Comparison of ENCODE assay signal across 8 cellular contexts in genomic region chr2:234981197-234982095, GRCh38. TPM values are rescaled to one million over a fixed set of nuclear protein-coding genes. Genes with fewer than 3 reads are reported as not detected.
A peak's percentile ranks its signal among the peaks of the same experiment; 100 is the strongest.
DNase-seq lines count a peak whose midpoint lies in the region; ATAC-seq and TF ChIP-seq lines count a peak whose summit lies in the region.

No MANE protein-coding gene starts in this region.

- H3K36me3 ChIP-seq in SK-N-SH (replicated peaks in 1 of 2; ENCODE audit: control insufficient read depth in 1 of 2, insufficient read depth in 2 of 2, low read length in 1 of 2) (peaks cover 4 to 12% of the 10 kb centered on the region in 2 experiments), cardiac muscle cell (no peaks in the 10 kb centered on the region)

- no peaks in the 10 kb centered on the region for H3K9me2 ChIP-seq in SK-N-SH

- TF ChIP-seq CTCF in SK-N-SH (IDR thresholded peaks at IDR 0.05) (no peak), cardiac muscle cell (IDR thresholded peaks at IDR 0.05; ENCODE audit: low read depth, low read length) (peak; percentile 40), retinal pigment epithelial cell (conservative IDR thresholded peaks at IDR 0.05; ENCODE audit: low read depth, low read length) (peak; percentile 28)

- peaks cover 93% of the 10 kb centered on the region for H3K79me2 ChIP-seq in SK-N-SH (ENCODE audit: insufficient read depth)

- DNase-seq in GM04504 (ENCODE audit: low read depth) (peak; percentile 99), SK-N-SH (peak; percentile 58), cardiac muscle cell (ENCODE audit: low read depth in 1 of 2, low spot score in 1 of 2) (peak; percentile 90 to 99), retinal pigment epithelial cell (ENCODE audit: low read depth) (peak; percentile 97), SIG-M5 (lab: John Stamatoyannopoulos, UW) (no peak)

- peaks cover 31% of the 10 kb centered on the region for H3F3A ChIP-seq in SK-N-SH (replicated peaks; ENCODE audit: insufficient read depth)

- peak; percentile 78 to 100 for TF ChIP-seq EP300 in SK-N-SH (IDR thresholded peaks at IDR 0.05; ENCODE audit: borderline replicate concordance in 1 of 2, low read depth in 1 of 2, low read length in 1 of 2)

- H3K27ac ChIP-seq in SK-N-SH (ENCODE audit: low read depth in 2 of 2, low read length in 1 of 2) (peak overlapping the region; percentile 78 to 96), cardiac muscle cell (peak overlapping the region; percentile 98)

- no peak overlapping the region for H2AFZ ChIP-seq in SK-N-SH (ENCODE audit: low read depth)

- ATAC-seq in HG03520 (IDR thresholded peaks at IDR 0.05; ENCODE audit: unreplicated experiment) = no peak
- no peak for ATAC-seq in GM19324 (IDR thresholded peaks at IDR 0.05; ENCODE audit: low FRiP score, unreplicated experiment)
- no peak for ATAC-seq in HG02798 (IDR thresholded peaks at IDR 0.05; ENCODE audit: poor library complexity, unreplicated experiment)

- H3K4me2 ChIP-seq in SK-N-SH = peak overlapping the region; percentile 80

- peak overlapping the region; percentile 72 for H3K9ac ChIP-seq in SK-N-SH

- POLR2A ChIA-PET in SK-N-SH (lab: Yijun Ruan, JAX) = interaction anchor here (0.6 kb wide), 1 partner anchor 771 kb away, joined by 3 read pairs; no protein-coding TSS in a partner anchor

- H3K9me3 ChIP-seq in SK-N-SH (no peaks in the 10 kb centered on the region), cardiac muscle cell (ENCODE audit: low read depth) (no peaks in the 10 kb centered on the region)

- CTCF ChIA-PET in SK-N-SH (lab: Yijun Ruan, JAX) = interaction anchor here (0.8 to 2.0 kb wide), 3 partner anchors 10 to 126 kb away, joined by 3 to 8 read pairs (median 4); no protein-coding TSS in a partner anchor

- 25% methylated on average over 26 of the region's 26 CpGs for WGBS in SK-N-SH (ENCODE audit: low lambda C conversion rate)

- H3K4me1 ChIP-seq in SK-N-SH (ENCODE audit: control insufficient read depth in 1 of 2, insufficient read depth in 2 of 2, low read depth in 1 of 2, low read length in 1 of 2) (peaks cover 31 to 46% of the 10 kb centered on the region in 2 experiments; a peak in 3 of 4 replicates), cardiac muscle cell (ENCODE audit: low read depth) (peaks cover 41% of the 10 kb centered on the region)

- no peaks in the 10 kb centered on the region for H3K27me3 ChIP-seq in SK-N-SH (ENCODE audit: insufficient read depth)
- no peaks in the 10 kb centered on the region for H3K27me3 ChIP-seq in cardiac muscle cell

- no peak; the same call in 1 of the 2 replicates for TF ChIP-seq RAD21 in SK-N-SH (IDR thresholded peaks at IDR 0.05; ENCODE audit: low read length)

- no peaks in the 10 kb centered on the region for H4K20me1 ChIP-seq in SK-N-SH (ENCODE audit: insufficient read depth)

- H3K4me3 ChIP-seq in SK-N-SH (ENCODE audit: low read depth in 2 of 2, low read length in 1 of 2) (peak overlapping the region; percentile 12 to 38; a peak in 3 of 4 replicates), cardiac muscle cell (no peak overlapping the region), retinal pigment epithelial cell (ENCODE audit: low read length) (peak overlapping the region; percentile 19)

TF ChIP-seq in SK-N-SH, 30 proteins besides CTCF, POLR2A, EP300 and RAD21 (continues in another document):
- TF ChIP-seq FOSL2 (IDR thresholded peaks at IDR 0.05; ENCODE audit: borderline replicate concordance, low read depth) = peak; percentile 99
- TF ChIP-seq POLR2AphosphoS5 (IDR thresholded peaks at IDR 0.05; ENCODE audit: low read depth, low read length) = peak; percentile 92
- TF ChIP-seq NFIC (IDR thresholded peaks at IDR 0.05; ENCODE audit: borderline replicate concordance) = peak; percentile 98
- TF ChIP-seq FOXM1 (IDR thresholded peaks at IDR 0.05; ENCODE audit: low read depth) = peak; percentile 96
- peak; percentile 100 for TF ChIP-seq TCF12 (IDR thresholded peaks at IDR 0.05)
- no peak for TF ChIP-seq RFX5 (IDR thresholded peaks at IDR 0.05; ENCODE audit: low read length)
- TF ChIP-seq TEAD4 (IDR thresholded peaks at IDR 0.05; ENCODE audit: borderline replicate concordance, insufficient read depth) = peak; percentile 100
- TF ChIP-seq RXRA (IDR thresholded peaks at IDR 0.05; ENCODE audit: borderline replicate concordance, low read depth) = peak; percentile 98
- TF ChIP-seq, protein P1, sequence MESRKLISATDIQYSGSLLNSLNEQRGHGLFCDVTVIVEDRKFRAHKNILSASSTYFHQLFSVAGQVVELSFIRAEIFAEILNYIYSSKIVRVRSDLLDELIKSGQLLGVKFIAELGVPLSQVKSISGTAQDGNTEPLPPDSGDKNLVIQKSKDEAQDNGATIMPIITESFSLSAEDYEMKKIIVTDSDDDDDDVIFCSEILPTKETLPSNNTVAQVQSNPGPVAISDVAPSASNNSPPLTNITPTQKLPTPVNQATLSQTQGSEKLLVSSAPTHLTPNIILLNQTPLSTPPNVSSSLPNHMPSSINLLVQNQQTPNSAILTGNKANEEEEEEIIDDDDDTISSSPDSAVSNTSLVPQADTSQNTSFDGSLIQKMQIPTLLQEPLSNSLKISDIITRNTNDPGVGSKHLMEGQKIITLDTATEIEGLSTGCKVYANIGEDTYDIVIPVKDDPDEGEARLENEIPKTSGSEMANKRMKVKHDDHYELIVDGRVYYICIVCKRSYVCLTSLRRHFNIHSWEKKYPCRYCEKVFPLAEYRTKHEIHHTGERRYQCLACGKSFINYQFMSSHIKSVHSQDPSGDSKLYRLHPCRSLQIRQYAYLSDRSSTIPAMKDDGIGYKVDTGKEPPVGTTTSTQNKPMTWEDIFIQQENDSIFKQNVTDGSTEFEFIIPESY (IDR thresholded peaks at IDR 0.05; ENCODE audit: borderline replicate concordance, low read depth) = peak; percentile 89
- TF ChIP-seq MEF2A (IDR thresholded peaks at IDR 0.05; ENCODE audit: borderline replicate concordance, low read depth) = peak; percentile 99
- peak; percentile 98 for TF ChIP-seq JUND (IDR thresholded peaks at IDR 0.05)
- TF ChIP-seq GATA2 (CRISPR knock-in tag; IDR thresholded peaks at IDR 0.05) = no peak
- peak; percentile 95 for TF ChIP-seq PBX3 (IDR thresholded peaks at IDR 0.05)
- TF ChIP-seq CHD2 (IDR thresholded peaks at IDR 0.05; ENCODE audit: low read length, partially characterized antibody) = no peak
- TF ChIP-seq, protein P2, sequence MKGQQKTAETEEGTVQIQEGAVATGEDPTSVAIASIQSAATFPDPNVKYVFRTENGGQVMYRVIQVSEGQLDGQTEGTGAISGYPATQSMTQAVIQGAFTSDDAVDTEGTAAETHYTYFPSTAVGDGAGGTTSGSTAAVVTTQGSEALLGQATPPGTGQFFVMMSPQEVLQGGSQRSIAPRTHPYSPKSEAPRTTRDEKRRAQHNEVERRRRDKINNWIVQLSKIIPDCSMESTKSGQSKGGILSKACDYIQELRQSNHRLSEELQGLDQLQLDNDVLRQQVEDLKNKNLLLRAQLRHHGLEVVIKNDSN (IDR thresholded peaks at IDR 0.05; ENCODE audit: borderline replicate concordance, low read depth) = peak; percentile 49; the same call in 1 of the 2 replicates
- TF ChIP-seq, protein P3, sequence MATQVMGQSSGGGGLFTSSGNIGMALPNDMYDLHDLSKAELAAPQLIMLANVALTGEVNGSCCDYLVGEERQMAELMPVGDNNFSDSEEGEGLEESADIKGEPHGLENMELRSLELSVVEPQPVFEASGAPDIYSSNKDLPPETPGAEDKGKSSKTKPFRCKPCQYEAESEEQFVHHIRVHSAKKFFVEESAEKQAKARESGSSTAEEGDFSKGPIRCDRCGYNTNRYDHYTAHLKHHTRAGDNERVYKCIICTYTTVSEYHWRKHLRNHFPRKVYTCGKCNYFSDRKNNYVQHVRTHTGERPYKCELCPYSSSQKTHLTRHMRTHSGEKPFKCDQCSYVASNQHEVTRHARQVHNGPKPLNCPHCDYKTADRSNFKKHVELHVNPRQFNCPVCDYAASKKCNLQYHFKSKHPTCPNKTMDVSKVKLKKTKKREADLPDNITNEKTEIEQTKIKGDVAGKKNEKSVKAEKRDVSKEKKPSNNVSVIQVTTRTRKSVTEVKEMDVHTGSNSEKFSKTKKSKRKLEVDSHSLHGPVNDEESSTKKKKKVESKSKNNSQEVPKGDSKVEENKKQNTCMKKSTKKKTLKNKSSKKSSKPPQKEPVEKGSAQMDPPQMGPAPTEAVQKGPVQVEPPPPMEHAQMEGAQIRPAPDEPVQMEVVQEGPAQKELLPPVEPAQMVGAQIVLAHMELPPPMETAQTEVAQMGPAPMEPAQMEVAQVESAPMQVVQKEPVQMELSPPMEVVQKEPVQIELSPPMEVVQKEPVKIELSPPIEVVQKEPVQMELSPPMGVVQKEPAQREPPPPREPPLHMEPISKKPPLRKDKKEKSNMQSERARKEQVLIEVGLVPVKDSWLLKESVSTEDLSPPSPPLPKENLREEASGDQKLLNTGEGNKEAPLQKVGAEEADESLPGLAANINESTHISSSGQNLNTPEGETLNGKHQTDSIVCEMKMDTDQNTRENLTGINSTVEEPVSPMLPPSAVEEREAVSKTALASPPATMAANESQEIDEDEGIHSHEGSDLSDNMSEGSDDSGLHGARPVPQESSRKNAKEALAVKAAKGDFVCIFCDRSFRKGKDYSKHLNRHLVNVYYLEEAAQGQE (IDR thresholded peaks at IDR 0.05; ENCODE audit: low read depth, low read length) = no peak; the same call in 1 of the 2 replicates
- TF ChIP-seq EZH2phosphoT487 (IDR thresholded peaks at IDR 0.05; ENCODE audit: borderline replicate concordance, low read depth) = no peak
- TF ChIP-seq TAF1 (IDR thresholded peaks at IDR 0.05; ENCODE audit: borderline replicate concordance, low read depth, low read length) = peak; percentile 42; the same call in 1 of the 2 replicates
- TF ChIP-seq MAX (IDR thresholded peaks at IDR 0.05; ENCODE audit: low read depth) = peak; percentile 87
- TF ChIP-seq YY1 (IDR thresholded peaks at IDR 0.05; ENCODE audit: low read depth) = 0 out of 2 replicates have a peak, but pooled peaks have one; percentile 63

RNA-seq across cellular contexts. Expression of gene SH3BP4, which starts 29.6 kb away (rescaled TPM):
- polyA plus RNA-seq in SK-N-SH (2012; rRNA removed) = 27.7 and 32.9 TPM in 2 replicates
- 23.7 and 27.9 TPM in 2 replicates for polyA plus RNA-seq in SK-N-SH (2012; cell fraction: cytosol; rRNA removed)
- 28.8 and 35.9 TPM in 2 replicates for polyA plus RNA-seq in SK-N-SH (2012; cell fraction: nucleus; rRNA removed)
- 55.0 and 71.3 TPM in 2 replicates for total RNA-seq in cardiac muscle cell
- polyA plus RNA-seq in cardiac muscle cell = 35.8 and 48.5 TPM in 2 replicates
